ENCODE assay signal across 15 cellular contexts in the genomic region with DNA sequence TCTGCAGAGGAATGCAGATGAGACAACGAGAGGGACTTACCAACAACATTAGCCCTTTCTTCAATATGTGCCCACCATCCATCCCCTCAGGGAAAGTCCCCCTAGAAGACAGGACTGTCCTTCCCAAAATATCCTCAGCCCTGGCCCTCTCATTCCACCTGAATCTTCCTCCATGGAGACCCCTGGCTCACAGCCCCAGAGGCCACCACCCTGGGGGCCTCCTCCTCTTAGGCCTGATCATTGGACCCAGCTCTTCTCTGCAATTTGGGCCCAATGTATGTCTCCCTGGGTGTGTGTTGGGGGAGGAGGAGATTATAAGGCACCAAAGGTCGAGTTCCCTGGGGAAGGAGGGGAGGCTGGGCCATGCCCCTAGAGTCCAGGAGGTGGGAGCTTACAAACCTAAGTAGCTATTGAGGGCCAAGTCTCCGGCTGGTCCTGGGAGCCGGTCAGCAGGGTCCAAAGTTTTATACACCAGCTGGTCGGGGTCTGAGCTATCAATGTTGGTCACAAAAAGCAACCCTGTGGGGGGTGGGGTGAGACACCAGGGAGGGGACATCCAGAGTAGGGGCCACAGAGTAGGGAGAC.
"Had no signal": no experiment of that assay in that cellular context is flagged by ENCODE, and none has a peak within 500 bp of the region (broad histone marks: within the 10 kb centered on the region; RNA-seq: fewer than 3 reads in every experiment).

No MANE protein-coding gene starts in this region.

- DNase-seq: activated CD4-positive, alpha-beta memory T cell treated with anti-CD3 and anti-CD28 coated beads, Interleukin-2, amount 10 ng/mL, durations not matched to agents 7 days and 5 days; activated CD4-positive, alpha-beta T cell treated with anti-CD3 and anti-CD28 coated beads for 36 hours; activated T-cell treated with anti-CD3 and anti-CD28 coated beads, Interleukin-2, amount 50 U/mL, for 48 hours; caudate nucleus; effector memory CD4-positive, alpha-beta T cell; mammary epithelial cell; natural killer cell; nucleus accumbens; T-helper 1 cell had no signal

- H3K4me3 ChIP-seq: SK-N-MC, skin epidermis had no signal

- ATAC-seq: activated CD4-positive, alpha-beta T cell treated with anti-CD3 and anti-CD28 coated beads for 36 hours; left colon; natural killer cell; stimulated activated effector memory CD8-positive, alpha-beta T cell treated with anti-CD3 and anti-CD28 coated beads, Interleukin-12 subunit alpha, Interleukin-12 subunit beta, amount 100 ng/mL, for 72 hours had no signal

- H3K27ac ChIP-seq: epithelial cell of prostate, SK-N-MC, skin epidermis, VCaP had no signal
